ENCODE assay signal across 1 cellular context in genomic region chr2:22855081-22855480, GRCh38.
TF ChIP-seq lines count a peak whose summit lies in the region.

No MANE protein-coding gene starts in this region.

TF ChIP-seq in HepG2, 621 proteins besides CTCF, POLR2A, EP300 and RAD21:
- TF ChIP-seq PRDM10 (CRISPR knock-in tag; IDR thresholded peaks at IDR 0.05; ENCODE audit: low read depth) (no peak), SOX13 (IDR thresholded peaks at IDR 0.05) (no peak), SOX13 (CRISPR knock-in tag; conservative IDR thresholded peaks at IDR 0.05 in 1 of 2, IDR thresholded peaks at IDR 0.05 in 1 of 2) (peak in 1 of 2 experiments; percentile 50; a peak in 1 of 4 replicates)
